Comparison of ENCODE assay signal across 21 cellular contexts in genomic region chr10:19098803-19099202, GRCh38. TPM values are rescaled to one million over a fixed set of nuclear protein-coding genes. Genes with fewer than 3 reads are reported as not detected.
"Had no signal": no experiment of that assay in that cellular context is flagged by ENCODE, and none has a peak within 500 bp of the region (broad histone marks: within the 10 kb centered on the region; RNA-seq: fewer than 3 reads in every experiment).

No MANE protein-coding gene starts in this region.

- ATAC-seq: foreskin keratinocyte, gastroesophageal sphincter, heart left ventricle, left lung, left ventricle myocardium superior, lower lobe of right lung had no signal

- H3K27me3 ChIP-seq: esophagus muscularis mucosa, foreskin keratinocyte, gastroesophageal sphincter, heart left ventricle, hepatocyte, left lung had no signal

- H3K9me3 ChIP-seq: esophagus muscularis mucosa, gastroesophageal sphincter, lower lobe of right lung had no signal

- H3K36me3 ChIP-seq: esophagus muscularis mucosa, gastroesophageal sphincter, heart left ventricle, left lung, lower lobe of right lung had no signal

- H3K4me3 ChIP-seq: coronary artery, dorsolateral prefrontal cortex, esophagus muscularis mucosa, gastroesophageal sphincter, heart left ventricle, hepatocyte, left lung, lower lobe of right lung had no signal

- H3K27ac ChIP-seq: coronary artery, dorsolateral prefrontal cortex, esophagus muscularis mucosa, foreskin keratinocyte, gastroesophageal sphincter, heart left ventricle, hepatocyte, left lung, lower lobe of right lung had no signal

- DNase-seq: dermis blood vessel endothelial cell; dorsolateral prefrontal cortex; effector CD4-positive, alpha-beta T cell; effector memory CD4-positive, alpha-beta T cell; foreskin keratinocyte; heart left ventricle; hypothalamus; immature natural killer cell; islet precursor cell; kidney; kidney glomerular epithelial cell; left lung; left ventricle myocardium superior; lower lobe of right lung; mesenchymal stem cell had no signal

- H3K4me1 ChIP-seq: esophagus muscularis mucosa, foreskin keratinocyte, gastroesophageal sphincter, heart left ventricle, left lung, lower lobe of right lung had no signal

RNA-seq across cellular contexts. Expression of gene MALRD1, which starts 50.2 kb away (rescaled TPM):
- total RNA-seq: dermis blood vessel endothelial cell, endothelial cell of umbilical vein, lung microvascular endothelial cell had no signal
